ENCODE assay signal across 15 cellular contexts in the genomic region with DNA sequence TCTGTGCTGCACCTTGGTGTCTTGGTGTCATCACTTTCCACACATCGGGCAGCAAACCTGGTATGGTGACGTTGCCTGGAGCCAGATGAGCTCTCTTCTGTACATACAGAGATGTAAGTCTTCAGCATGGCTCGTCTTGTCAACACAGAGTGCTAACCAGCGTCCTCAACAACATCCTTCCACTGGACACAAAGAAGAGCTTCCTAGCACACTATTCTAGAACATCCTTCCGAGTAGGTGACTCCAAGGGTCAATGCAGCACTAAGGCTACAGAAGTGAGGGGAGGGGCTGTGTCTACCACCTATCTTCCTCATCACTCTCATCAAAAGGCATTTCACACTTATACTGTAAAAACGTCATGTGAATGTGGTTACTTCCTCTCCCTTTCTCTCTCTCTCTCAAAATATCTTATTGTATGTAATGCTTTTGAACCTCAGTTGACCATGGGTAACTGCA.
"Had no signal": no experiment of that assay in that cellular context is flagged by ENCODE, and none has a peak within 500 bp of the region (broad histone marks: within the 10 kb centered on the region; RNA-seq: fewer than 3 reads in every experiment).

No MANE protein-coding gene starts in this region.

- DNase-seq: activated CD4-positive, alpha-beta T cell treated with anti-CD3 and anti-CD28 coated beads, Interleukin-2, amount 50 U/mL, for 4 hours; activated naive CD4-positive, alpha-beta T cell treated with anti-CD3 and anti-CD28 coated beads, Interleukin-2, amount 10 ng/mL, durations not matched to agents 7 days and 5 days; body of pancreas; cortex of kidney; hippocampal formation; left cardiac atrium; lower lobe of right lung; naive B cell; occipital lobe; right cardiac atrium; transverse colon had no signal

- H3K36me3 Mint-ChIP-seq: activated naive CD4-positive, alpha-beta T cell treated with anti-CD3 and anti-CD28 coated beads, Interleukin-2, amount 10 ng/mL, durations not matched to agents 7 days and 5 days had no signal

- ATAC-seq: activated CD4-positive, CD25-positive, alpha-beta regulatory T cell treated with anti-CD3 and anti-CD28 coated beads, Interleukin-2, amount 50 U/mL, for 24 hours; body of pancreas; gastroesophageal sphincter; left cardiac atrium; lower lobe of right lung; right cardiac atrium had no signal

- H3K27ac Mint-ChIP-seq: activated naive CD4-positive, alpha-beta T cell treated with anti-CD3 and anti-CD28 coated beads, Interleukin-2, amount 10 ng/mL, durations not matched to agents 7 days and 5 days; progenitor cell of endocrine pancreas had no signal

- H3K4me1 Mint-ChIP-seq: central memory CD8-positive, alpha-beta T cell had no signal

- H3K4me3 Mint-ChIP-seq: activated naive CD4-positive, alpha-beta T cell treated with anti-CD3 and anti-CD28 coated beads, Interleukin-2, amount 10 ng/mL, durations not matched to agents 7 days and 5 days; central memory CD8-positive, alpha-beta T cell had no signal

- H3K27me3 Mint-ChIP-seq: naive B cell had no signal

- H3K9me3 Mint-ChIP-seq: activated naive CD4-positive, alpha-beta T cell treated with anti-CD3 and anti-CD28 coated beads, Interleukin-2, amount 10 ng/mL, durations not matched to agents 7 days and 5 days; central memory CD8-positive, alpha-beta T cell; naive B cell had no signal
